In the genomic region with DNA sequence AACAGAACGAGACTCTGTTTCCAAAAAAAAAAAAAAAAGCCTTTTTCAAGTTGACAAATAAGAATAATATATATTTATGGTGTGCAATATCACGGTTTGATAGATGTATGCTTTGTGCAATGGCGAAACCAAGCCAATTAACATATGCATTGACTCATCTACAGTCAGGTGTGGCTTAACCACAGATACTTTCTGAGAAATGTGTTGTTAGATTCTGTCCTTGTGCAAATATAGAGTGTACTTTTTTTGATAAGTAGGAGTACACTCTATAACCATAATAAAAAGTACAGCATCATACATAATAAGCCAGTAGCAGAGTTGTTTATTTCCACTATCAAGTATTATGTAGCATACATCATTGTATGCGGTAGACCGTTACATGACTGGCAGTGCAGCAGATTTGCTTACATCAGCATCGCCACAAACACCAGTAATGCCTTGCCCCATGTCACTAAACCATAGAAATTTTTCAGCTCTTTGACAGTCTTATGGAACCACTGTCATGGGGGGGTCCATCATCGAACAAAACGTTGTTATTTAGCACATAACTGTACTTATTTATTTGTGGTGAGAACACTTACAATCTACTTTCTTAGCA, we compare ENCODE assay signal across 19 cellular contexts.
"Had no signal": no experiment of that assay in that cellular context is flagged by ENCODE, and none has a peak within 500 bp of the region (broad histone marks: within the 10 kb centered on the region; RNA-seq: fewer than 3 reads in every experiment).

No MANE protein-coding gene starts in this region.

- DNase-seq: activated CD4-positive, alpha-beta T cell treated with anti-CD3 and anti-CD28 coated beads, Interleukin-2, amount 50 U/mL, for 48 hours; activated naive CD4-positive, alpha-beta T cell; cortex of kidney; heart right ventricle; midbrain; natural killer cell; retina; spleen; stimulated activated CD4-positive, alpha-beta T cell treated with anti-CD3 and anti-CD28 coated beads, Interleukin-4, amount 100 ng/mL, for 24 hours; T-helper 1 cell; tibial artery; WERI-Rb-1 had no signal

- ATAC-seq: heart right ventricle, natural killer cell had no signal

- H3K4me1 Mint-ChIP-seq: natural killer cell had no signal

- H3K4me3 Mint-ChIP-seq: endodermal cell; natural killer cell; stimulated activated naive CD8-positive, alpha-beta T cell treated with anti-CD3 and anti-CD28 coated beads, Interleukin-15, Interleukin-2, amounts not matched to agents 100 ng/mL and 50 ng/mL, for 24 hours had no signal

- H3K36me3 Mint-ChIP-seq: natural killer cell had no signal

- H3K9me3 Mint-ChIP-seq: activated T-helper 2 cell treated with anti-CD3 and anti-CD28 coated beads, Interferon-gamma antibody, Interleukin-2, Interleukin-4, amounts not matched to agents 10 μg/mL and 5 μg/mL and 100 μg/mL, durations not matched to agents 14 hours and 24 hours and 36 hours; endodermal cell; natural killer cell; stimulated activated naive CD8-positive, alpha-beta T cell treated with anti-CD3 and anti-CD28 coated beads, Interleukin-15, Interleukin-2, amounts not matched to agents 100 ng/mL and 50 ng/mL, for 24 hours had no signal

- FAIRE-seq: keratinocyte, TTC549, urothelium cell line had no signal

- H3K27ac Mint-ChIP-seq: activated T-helper 2 cell treated with anti-CD3 and anti-CD28 coated beads, Interferon-gamma antibody, Interleukin-2, Interleukin-4, amounts not matched to agents 10 μg/mL and 5 μg/mL and 100 μg/mL, durations not matched to agents 14 hours and 24 hours and 36 hours; endodermal cell; natural killer cell; progenitor cell of endocrine pancreas; stimulated activated naive CD8-positive, alpha-beta T cell treated with anti-CD3 and anti-CD28 coated beads, Interleukin-15, Interleukin-2, amounts not matched to agents 100 ng/mL and 50 ng/mL, for 24 hours had no signal
